29 cellular contexts compared by ENCODE assay signal in genomic region chr11:110736158-110736553, GRCh38. TPM values are rescaled to one million over a fixed set of nuclear protein-coding genes. Genes with fewer than 3 reads are reported as not detected.
"Had no signal": no experiment of that assay in that cellular context is flagged by ENCODE, and none has a peak within 500 bp of the region (broad histone marks: within the 10 kb centered on the region; RNA-seq: fewer than 3 reads in every experiment).

No MANE protein-coding gene starts in this region.

- H3K27ac Mint-ChIP-seq: dendritic cell treated with granulocyte-macrophage colony-stimulating factor and Interleukin-4, amounts not matched to agents 40 ng/mL and 50 ng/mL, for 4 days; effector memory CD8-positive, alpha-beta T cell; endodermal cell had no signal

- H3K4me3 ChIP-seq: colonic mucosa, coronary artery, dorsolateral prefrontal cortex, esophagus muscularis mucosa, esophagus squamous epithelium, gastrocnemius medialis, gastroesophageal sphincter, heart left ventricle, heart right ventricle had no signal

- FAIRE-seq: colon, endometrium, endothelial cell of umbilical vein, frontal cortex had no signal

- H3K4me3 Mint-ChIP-seq: dendritic cell treated with granulocyte-macrophage colony-stimulating factor and Interleukin-4, amounts not matched to agents 40 ng/mL and 50 ng/mL, for 4 days; effector memory CD8-positive, alpha-beta T cell; endodermal cell had no signal

- H3K36me3 ChIP-seq: colonic mucosa, esophagus muscularis mucosa, esophagus squamous epithelium, gastrocnemius medialis, gastroesophageal sphincter, heart left ventricle, heart right ventricle had no signal

- H3K4me1 ChIP-seq: colonic mucosa, esophagus muscularis mucosa, esophagus squamous epithelium, foreskin keratinocyte, gastrocnemius medialis, gastroesophageal sphincter, heart left ventricle, heart right ventricle had no signal

- H3K27me3 ChIP-seq: colonic mucosa, esophagus muscularis mucosa, esophagus squamous epithelium, gastrocnemius medialis, gastroesophageal sphincter, heart right ventricle had no signal

- DNase-seq: colonic mucosa; cortex of kidney; dermis blood vessel endothelial cell; dorsolateral prefrontal cortex; effector CD4-positive, alpha-beta T cell; effector CD8-positive, alpha-beta T cell; effector memory CD4-positive, alpha-beta T cell; effector memory CD8-positive, alpha-beta T cell; endodermal cell; erythroblast; esophagus squamous epithelium; foreskin fibroblast; foreskin keratinocyte; foreskin melanocyte; gastrocnemius medialis; glutamatergic neuron; head of caudate nucleus; heart left ventricle; heart right ventricle had no signal

- H3K9me3 Mint-ChIP-seq: dendritic cell treated with granulocyte-macrophage colony-stimulating factor and Interleukin-4, amounts not matched to agents 40 ng/mL and 50 ng/mL, for 4 days; effector memory CD8-positive, alpha-beta T cell; endodermal cell had no signal

- H3K4me1 Mint-ChIP-seq: endodermal cell had no signal

- ATAC-seq: effector memory CD8-positive, alpha-beta T cell; esophagus mucosa; foreskin keratinocyte; gastrocnemius medialis; gastroesophageal sphincter; heart left ventricle; heart right ventricle had no signal

- H3K27ac ChIP-seq: colonic mucosa, coronary artery, dorsolateral prefrontal cortex, epithelial cell of prostate, esophagus muscularis mucosa, esophagus squamous epithelium, foreskin keratinocyte, gastrocnemius medialis, gastroesophageal sphincter, heart left ventricle, heart right ventricle had no signal

- H3K9me3 ChIP-seq: colonic mucosa, esophagus muscularis mucosa, esophagus squamous epithelium, gastrocnemius medialis, gastroesophageal sphincter, heart left ventricle, heart right ventricle had no signal

RNA-seq across cellular contexts. Expression of gene ARHGAP20, which starts 23.9 kb away (rescaled TPM):
- total RNA-seq: foreskin keratinocyte had no signal
- polyA plus RNA-seq: foreskin keratinocyte had no signal
